ENCODE assay signal across 8 cellular contexts in the genomic region with DNA sequence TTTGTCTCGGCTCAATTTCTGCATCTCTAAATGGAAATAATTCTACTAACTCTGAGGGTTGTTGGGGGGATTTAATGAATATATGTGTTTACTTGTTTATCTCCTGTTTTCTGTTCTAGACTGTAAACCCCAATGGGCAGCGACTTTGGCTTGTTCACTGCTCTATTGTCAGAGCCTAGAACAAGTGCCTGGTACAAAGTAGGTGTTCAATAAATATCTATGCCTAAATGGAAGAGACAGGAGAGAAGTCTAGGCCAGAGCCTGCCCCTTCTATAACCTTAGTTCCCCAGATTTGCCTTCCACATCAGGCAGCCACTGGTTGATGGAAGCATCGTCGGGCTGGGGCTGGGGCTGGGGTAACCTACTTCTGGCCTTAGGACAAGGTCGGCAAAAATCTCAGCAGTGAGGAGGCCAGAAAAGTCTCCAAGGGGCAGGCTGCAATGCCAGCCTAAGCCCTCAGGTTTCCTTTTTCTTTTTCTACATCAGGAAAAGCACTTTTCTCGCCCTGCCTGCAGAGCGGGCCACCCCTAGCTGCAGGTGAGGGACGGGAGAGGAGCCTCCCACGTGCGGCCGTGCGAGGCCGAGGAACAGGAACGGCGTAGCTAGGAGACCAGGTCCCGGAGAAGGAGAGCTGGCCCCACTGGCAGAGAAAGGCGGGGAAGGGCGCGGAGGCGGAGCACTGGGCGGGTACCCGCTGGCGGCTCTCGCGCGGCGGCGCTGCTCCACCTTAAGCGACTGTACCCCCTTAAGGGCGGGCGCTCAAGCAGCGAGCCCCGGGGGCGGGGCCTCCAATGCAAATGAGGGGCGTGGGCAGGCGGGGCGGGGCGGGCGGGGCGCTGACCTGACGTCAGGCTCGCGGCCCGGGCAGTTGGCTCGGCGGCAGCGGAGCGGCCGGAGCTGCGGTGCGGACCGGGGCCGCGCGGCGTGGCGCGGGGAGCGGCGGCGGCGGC. TPM values are rescaled to one million over a fixed set of nuclear protein-coding genes. Genes with fewer than 3 reads are reported as not detected.
DNase-seq lines count a peak whose midpoint lies in the region; ATAC-seq, FAIRE-seq and TF ChIP-seq lines count a peak whose summit lies in the region.

A gene (plus strand): TSS at position 867 of the 950 bp plus-strand sequence. CDS start 98 bp downstream, outside the sequence.

- 4 to 11% (median 7%) methylated on average over 23 to 62 of the region's 62 CpGs for WGBS in psoas muscle, 3 donors

- no peaks in the 10 kb centered on the region for H3K27me3 ChIP-seq in psoas muscle (ENCODE audit: insufficient read depth in 3 of 3, low read length in 2 of 3)

- peak; percentile 77 for ATAC-seq in HG02884 (IDR thresholded peaks at IDR 0.05; ENCODE audit: unreplicated experiment)
- ATAC-seq in left ventricle myocardium superior: peak; percentile 95
- peak; percentile 93 to 96 (median 94) for ATAC-seq in psoas muscle

- intact Hi-C loops in left ventricle myocardium superior (cut with micrococcal nuclease): no loop called here
- intact Hi-C loops in psoas muscle (cut with DNase I): loop anchor here (2.0 to 10.0 kb wide), 3 partner anchors 20 to 126 kb away; a partner anchor contains a TSS

- FAIRE-seq in urothelium cell line (lab: Jason Lieb, UNC): no peak

- peak; percentile 96 for DNase-seq in GM13977 (ENCODE audit: low spot score)
- DNase-seq in NCI-H146 treated with DMSO at 0.1 percent for 48 hours (lab: John Stamatoyannopoulos, UW; ENCODE audit: unreplicated experiment): peak; percentile 93
- DNase-seq in T-helper 1 cell: peak; percentile 88 to 92 (median 90)
- DNase-seq in amygdala (lab: John Stamatoyannopoulos, UW): peak in 54 of 56 donors; percentile 46 to 95 (median 88)
- DNase-seq in left ventricle myocardium superior: peak; percentile 98
- peak; percentile 95 to 97 for DNase-seq in psoas muscle
- peak; percentile 99 for DNase-seq in urothelium cell line (ENCODE audit: low spot score)

- no peaks in the 10 kb centered on the region for H3K9me3 ChIP-seq in psoas muscle

- TF ChIP-seq CTCF in GM13977 (IDR thresholded peaks at IDR 0.05; ENCODE audit: extremely low read depth, insufficient read depth, missing control alignments) (peak; percentile 29), psoas muscle (IDR thresholded peaks at IDR 0.05) (no peak)

- peak within 1 kb of the TSS; percentile 76 for H3K27ac ChIP-seq in psoas muscle

- H3K4me1 ChIP-seq in psoas muscle: peaks cover 34% of the 10 kb centered on the region

- in situ Hi-C loops in GM13977 (cut with MboI; ENCODE audit: low pct_unique_long_range_greater_than_20kb, low sequenced_read_pairs, unreplicated experiment): no loop called here

- peak within 1 kb of the TSS; percentile 70 for H3K4me3 ChIP-seq in psoas muscle

- H3K36me3 ChIP-seq in psoas muscle (ENCODE audit: insufficient read depth in 1 of 2, low read depth in 1 of 2): no peaks in the 10 kb centered on the region

RNA-seq across cellular contexts. Expression of the gene that starts here (rescaled TPM):
- 30.8 TPM for total RNA-seq in left ventricle myocardium superior
- 10 to 100 TPM in 3 of 4 donors, 1 to 10 TPM in 1; 9.9 to 28.8 (median 14.3) TPM for total RNA-seq in psoas muscle
- polyA plus RNA-seq in psoas muscle: 10 to 100 TPM in 1 of 3 donors, 1 to 10 TPM in 2; 2.7 to 13.6 (median 4.1) TPM

Comparison
In these comparisons a context has a peak if more than half of its experiments do, and no peak if none do; other contexts are left out.
1. Peak in every context shown above with its lines: DNase-seq, ATAC-seq, H3K4me3 ChIP-seq and H3K27ac ChIP-seq.